ENCODE assay signal across 15 cellular contexts in the genomic region with DNA sequence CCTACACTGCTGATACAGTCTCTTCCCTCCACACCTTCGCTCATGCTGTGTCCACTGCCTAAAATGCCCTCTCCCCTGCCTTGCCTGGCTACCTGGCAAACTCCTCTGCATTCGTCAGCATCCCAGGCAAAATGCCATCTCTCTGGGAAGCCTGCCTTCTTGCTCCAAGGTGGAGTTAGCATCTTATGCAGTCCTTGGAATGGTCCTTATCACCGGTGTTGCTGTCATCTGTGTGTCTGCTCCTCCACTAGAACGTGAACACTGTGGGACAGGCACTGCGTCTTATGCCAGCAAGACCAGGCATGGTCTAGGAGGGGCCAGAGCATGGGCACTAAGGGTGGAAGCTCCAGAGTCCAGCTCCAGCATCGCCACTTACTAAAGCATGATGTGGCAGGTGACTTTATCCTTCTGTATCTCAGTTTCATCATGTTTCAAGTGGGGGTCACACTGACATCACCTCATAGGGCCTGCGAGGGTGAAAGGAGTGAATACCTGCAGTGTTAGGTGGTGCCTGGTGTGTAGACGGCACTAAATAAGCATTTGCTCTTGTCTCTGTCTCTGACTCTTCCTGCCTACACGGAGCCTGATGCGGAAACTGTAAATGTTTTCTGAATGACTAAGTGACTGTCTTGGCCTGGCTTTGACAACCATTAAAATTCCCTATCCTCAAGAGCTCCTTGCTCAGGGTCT.
DNase-seq lines count a peak whose midpoint lies in the region; ATAC-seq and TF ChIP-seq lines count a peak whose summit lies in the region.
"Had no signal": no experiment of that assay in that cellular context is flagged by ENCODE, and none has a peak within 500 bp of the region (broad histone marks: within the 10 kb centered on the region; RNA-seq: fewer than 3 reads in every experiment).

No MANE protein-coding gene starts in this region.

- H3K36me3 ChIP-seq in GM23338 (ENCODE audit: insufficient read depth) (no peaks in the 10 kb centered on the region), stomach (no peaks in the 10 kb centered on the region), upper lobe of right lung (no peaks in the 10 kb centered on the region)
- H3K36me3 ChIP-seq: left ventricle myocardium inferior, tibial artery had no signal

- H3K9me3 ChIP-seq in stomach (no peaks in the 10 kb centered on the region), upper lobe of right lung (no peaks in the 10 kb centered on the region)
- H3K9me3 ChIP-seq: left ventricle myocardium inferior, tibial artery had no signal

- intact Hi-C loops in stomach (cut with DNase I; ENCODE audit: low total_unique reads), result no loop called here
- intact Hi-C loops in upper lobe of right lung (cut with DNase I), result no loop called here

- no peak for DNase-seq in GM23338 (ENCODE audit: low spot score)
- DNase-seq in RKO (ENCODE audit: low spot score), result peak; percentile 8
- DNase-seq in fibroblast of mammary gland (ENCODE audit: low read depth), result peak; percentile 33
- peak; percentile 11 for DNase-seq in stomach
- DNase-seq in foreskin melanocyte, result no peak
- no peak for DNase-seq in upper lobe of right lung
- DNase-seq: activated B cell treated with CpG ODN at 0.5 μM for 24 hours; activated naive CD8-positive, alpha-beta T cell treated with anti-CD3 and anti-CD28 coated beads, Interleukin-2, amount 10 ng/mL, durations not matched to agents 7 days and 5 days; CD4-positive, CD25-positive, alpha-beta regulatory T cell; left ventricle myocardium inferior; NCI-H1417 treated with DMSO at 0.1 percent for 48 hours; NCI-H345; stimulated activated CD4-positive, alpha-beta T cell treated with anti-CD3 and anti-CD28 coated beads, Interleukin-1b, Interleukin-23, amount 100 ng/mL, for 48 hours had no signal

- 70 to 82% (median 76%) methylated on average over 10 of the region's 10 CpGs for WGBS in stomach, 5 donors

- peaks cover 27% of the 10 kb centered on the region for H3K4me1 Mint-ChIP-seq in GM23338
- H3K4me1 Mint-ChIP-seq: activated B cell treated with CpG ODN at 0.5 μM for 24 hours; activated naive CD8-positive, alpha-beta T cell treated with anti-CD3 and anti-CD28 coated beads, Interleukin-2, amount 10 ng/mL, durations not matched to agents 7 days and 5 days; CD4-positive, CD25-positive, alpha-beta regulatory T cell had no signal

- TF ChIP-seq EP300 in stomach (IDR thresholded peaks at IDR 0.05), result no peak

- TF ChIP-seq CTCF in GM23338 (conservative IDR thresholded peaks at IDR 0.05; ENCODE audit: low read depth in 2 of 2) (no peak), fibroblast of mammary gland (conservative IDR thresholded peaks at IDR 0.05; ENCODE audit: control insufficient read depth, insufficient read depth, low read depth, low read length) (no peak), stomach (IDR thresholded peaks at IDR 0.05) (no peak), upper lobe of right lung (IDR thresholded peaks at IDR 0.05) (no peak)

- TF ChIP-seq POLR2A in stomach (IDR thresholded peaks at IDR 0.05), result no peak

- ATAC-seq in GM23338 (no peak), esophagus mucosa (no peak), upper lobe of right lung (no peak)

- H3K36me3 Mint-ChIP-seq in GM23338 (ENCODE audit: low read depth), result no peaks in the 10 kb centered on the region
- H3K36me3 Mint-ChIP-seq: activated naive CD8-positive, alpha-beta T cell treated with anti-CD3 and anti-CD28 coated beads, Interleukin-2, amount 10 ng/mL, durations not matched to agents 7 days and 5 days; CD4-positive, CD25-positive, alpha-beta regulatory T cell had no signal

- no peak overlapping the region for H3K27ac Mint-ChIP-seq in GM23338
- H3K27ac Mint-ChIP-seq: activated B cell treated with CpG ODN at 0.5 μM for 24 hours; activated naive CD8-positive, alpha-beta T cell treated with anti-CD3 and anti-CD28 coated beads, Interleukin-2, amount 10 ng/mL, durations not matched to agents 7 days and 5 days; CD4-positive, CD25-positive, alpha-beta regulatory T cell had no signal

- H3K27me3 Mint-ChIP-seq in GM23338 (ENCODE audit: insufficient read depth, low read depth, poor library complexity), result no peaks in the 10 kb centered on the region

- H3K79me2 ChIP-seq in GM23338 (replicated peaks; ENCODE audit: insufficient read depth), result no peaks in the 10 kb centered on the region

- no peaks in the 10 kb centered on the region for H4K20me1 ChIP-seq in GM23338 (replicated peaks; ENCODE audit: insufficient read depth)

- H2AFZ ChIP-seq in GM23338, result 0 out of 2 replicates have a peak overlapping the region, but pooled peaks have one; percentile 47

- H3K27me3 ChIP-seq in GM23338 (ENCODE audit: insufficient read depth) (no peaks in the 10 kb centered on the region), stomach (peaks cover 0 to 41% (median 8%) of the 10 kb centered on the region in 3 donors), upper lobe of right lung (peaks cover 11% of the 10 kb centered on the region)

- H3F3A ChIP-seq in GM23338 (replicated peaks; ENCODE audit: low read depth), result no peaks in the 10 kb centered on the region

- H3K9me3 Mint-ChIP-seq in GM23338, result no peaks in the 10 kb centered on the region; the same call in 1 of the 3 replicates
- H3K9me3 Mint-ChIP-seq: activated B cell treated with CpG ODN at 0.5 μM for 24 hours; activated naive CD8-positive, alpha-beta T cell treated with anti-CD3 and anti-CD28 coated beads, Interleukin-2, amount 10 ng/mL, durations not matched to agents 7 days and 5 days had no signal

- H3K4me3 ChIP-seq in GM23338 (no peak overlapping the region), fibroblast of mammary gland (ENCODE audit: control insufficient read depth, low read depth, low read length) (no peak overlapping the region), stomach (no peak overlapping the region), upper lobe of right lung (no peak overlapping the region)
- H3K4me3 ChIP-seq: left ventricle myocardium inferior, tibial artery had no signal

- no peaks in the 10 kb centered on the region for H3K4me1 ChIP-seq in GM23338 (ENCODE audit: insufficient read depth)
- H3K4me1 ChIP-seq in stomach, result no peaks in the 10 kb centered on the region
- no peaks in the 10 kb centered on the region for H3K4me1 ChIP-seq in upper lobe of right lung
- H3K4me1 ChIP-seq: left ventricle myocardium inferior, tibial artery had no signal

- no peak overlapping the region for H3K4me3 Mint-ChIP-seq in GM23338
- H3K4me3 Mint-ChIP-seq: activated B cell treated with CpG ODN at 0.5 μM for 24 hours; activated naive CD8-positive, alpha-beta T cell treated with anti-CD3 and anti-CD28 coated beads, Interleukin-2, amount 10 ng/mL, durations not matched to agents 7 days and 5 days; CD4-positive, CD25-positive, alpha-beta regulatory T cell had no signal

- H3K9me2 ChIP-seq in GM23338 (ENCODE audit: insufficient read depth), result no peaks in the 10 kb centered on the region

- H3K27ac ChIP-seq in GM23338 (ENCODE audit: low read depth) (no peak overlapping the region), stomach (no peak overlapping the region), upper lobe of right lung (no peak overlapping the region)
- H3K27ac ChIP-seq: left ventricle myocardium inferior, tibial artery had no signal

- H3K4me2 ChIP-seq in GM23338, result no peak overlapping the region

TF ChIP-seq in GM23338, 12 proteins besides CTCF, POLR2A, EP300 and RAD21 (continues in another document):
- TF ChIP-seq ZNF331 (CRISPR knock-in tag; IDR thresholded peaks at IDR 0.05; ENCODE audit: low read depth) (no peak), POLR2AphosphoS5 (IDR thresholded peaks at IDR 0.05; ENCODE audit: low read depth) (no peak), NANOG (IDR thresholded peaks at IDR 0.05; ENCODE audit: borderline replicate concordance) (no peak), STAT1 (IDR thresholded peaks at IDR 0.05; ENCODE audit: unreplicated experiment) (no peak), ZNF114 (CRISPR knock-in tag; IDR thresholded peaks at IDR 0.05) (no peak), EZH2 (IDR thresholded peaks at IDR 0.05; ENCODE audit: low read depth, unreplicated experiment) (no peak), ETS1 (IDR thresholded peaks at IDR 0.05) (no peak)
- TF ChIP-seq, protein P1, sequence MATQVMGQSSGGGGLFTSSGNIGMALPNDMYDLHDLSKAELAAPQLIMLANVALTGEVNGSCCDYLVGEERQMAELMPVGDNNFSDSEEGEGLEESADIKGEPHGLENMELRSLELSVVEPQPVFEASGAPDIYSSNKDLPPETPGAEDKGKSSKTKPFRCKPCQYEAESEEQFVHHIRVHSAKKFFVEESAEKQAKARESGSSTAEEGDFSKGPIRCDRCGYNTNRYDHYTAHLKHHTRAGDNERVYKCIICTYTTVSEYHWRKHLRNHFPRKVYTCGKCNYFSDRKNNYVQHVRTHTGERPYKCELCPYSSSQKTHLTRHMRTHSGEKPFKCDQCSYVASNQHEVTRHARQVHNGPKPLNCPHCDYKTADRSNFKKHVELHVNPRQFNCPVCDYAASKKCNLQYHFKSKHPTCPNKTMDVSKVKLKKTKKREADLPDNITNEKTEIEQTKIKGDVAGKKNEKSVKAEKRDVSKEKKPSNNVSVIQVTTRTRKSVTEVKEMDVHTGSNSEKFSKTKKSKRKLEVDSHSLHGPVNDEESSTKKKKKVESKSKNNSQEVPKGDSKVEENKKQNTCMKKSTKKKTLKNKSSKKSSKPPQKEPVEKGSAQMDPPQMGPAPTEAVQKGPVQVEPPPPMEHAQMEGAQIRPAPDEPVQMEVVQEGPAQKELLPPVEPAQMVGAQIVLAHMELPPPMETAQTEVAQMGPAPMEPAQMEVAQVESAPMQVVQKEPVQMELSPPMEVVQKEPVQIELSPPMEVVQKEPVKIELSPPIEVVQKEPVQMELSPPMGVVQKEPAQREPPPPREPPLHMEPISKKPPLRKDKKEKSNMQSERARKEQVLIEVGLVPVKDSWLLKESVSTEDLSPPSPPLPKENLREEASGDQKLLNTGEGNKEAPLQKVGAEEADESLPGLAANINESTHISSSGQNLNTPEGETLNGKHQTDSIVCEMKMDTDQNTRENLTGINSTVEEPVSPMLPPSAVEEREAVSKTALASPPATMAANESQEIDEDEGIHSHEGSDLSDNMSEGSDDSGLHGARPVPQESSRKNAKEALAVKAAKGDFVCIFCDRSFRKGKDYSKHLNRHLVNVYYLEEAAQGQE (IDR thresholded peaks at IDR 0.05; ENCODE audit: unreplicated experiment), result no peak

Comparison
In these comparisons a context has a peak if more than half of its experiments do, and no peak if none do; other contexts are left out.
1. DNase-seq: peak in RKO (single experiment), fibroblast of mammary gland (single experiment) and stomach (single experiment); none in GM23338 (single experiment), foreskin melanocyte (single experiment) and upper lobe of right lung (single experiment).